8 cellular contexts compared by ENCODE assay signal in the genomic region with DNA sequence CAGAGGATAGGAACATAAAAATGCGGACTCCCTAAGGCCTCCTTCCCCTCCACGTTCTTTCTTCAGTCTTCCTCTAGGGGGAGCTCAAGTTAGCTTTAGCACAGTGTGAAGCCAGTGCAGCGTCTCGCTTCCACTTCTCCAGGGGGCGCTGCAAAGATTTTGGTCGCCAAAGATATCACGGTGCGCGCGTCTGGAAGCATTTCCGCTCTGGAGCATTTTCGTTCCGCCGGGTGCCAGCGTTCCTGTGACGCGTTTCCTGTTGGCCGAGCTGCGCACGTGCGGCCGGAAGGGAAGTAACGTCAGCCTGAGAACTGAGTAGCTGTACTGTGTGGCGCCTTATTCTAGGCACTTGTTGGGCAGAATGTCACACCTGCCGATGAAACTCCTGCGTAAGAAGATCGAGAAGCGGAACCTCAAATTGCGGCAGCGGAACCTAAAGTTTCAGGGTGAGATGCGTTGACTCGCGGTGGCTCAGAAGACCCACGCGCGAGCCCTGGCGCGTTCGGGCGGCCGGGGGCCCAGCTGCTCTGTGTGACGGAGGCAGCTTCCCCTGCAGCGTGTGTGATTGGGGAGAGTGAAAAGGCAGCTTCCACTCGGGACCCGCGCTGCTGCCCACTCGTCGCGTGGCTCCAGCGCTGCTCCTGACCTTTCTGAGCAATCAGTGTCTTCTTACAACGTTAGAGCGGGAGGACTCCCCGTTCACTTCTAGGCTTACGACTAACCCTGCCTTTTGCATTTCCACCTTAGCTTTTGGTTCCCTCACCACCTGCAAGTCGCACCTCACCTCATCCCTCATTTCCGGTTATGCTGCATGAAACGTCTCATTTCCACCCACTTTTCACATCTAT.
A peak's percentile ranks its signal among the peaks of the same experiment; 100 is the strongest.
DNase-seq lines count a peak whose midpoint lies in the region; ATAC-seq and TF ChIP-seq lines count a peak whose summit lies in the region.

Gene DDX18, plus strand, starts transcription at position 275 of the 848 bp plus-strand sequence. Its CDS starts 87 bp downstream, at position 362.

- ATAC-seq in GM18909 (IDR thresholded peaks at IDR 0.05; ENCODE audit: poor library complexity, unreplicated experiment) (peak; percentile 98), HG03196 (IDR thresholded peaks at IDR 0.05; ENCODE audit: unreplicated experiment) (peak; percentile 97)
- peak; percentile 91 for ATAC-seq in central memory CD8-positive, alpha-beta T cell (replicated peaks; ENCODE audit: extremely low read depth, poor library complexity, severe bottlenecking)

- peaks cover 36% of the 10 kb centered on the region for H3K36me3 Mint-ChIP-seq in central memory CD8-positive, alpha-beta T cell (ENCODE audit: insufficient read depth)

- H3K27ac Mint-ChIP-seq in central memory CD8-positive, alpha-beta T cell (ENCODE audit: low read depth) = peak within 1 kb of the TSS; percentile 97

- peaks cover 39% of the 10 kb centered on the region for H3K4me1 Mint-ChIP-seq in central memory CD8-positive, alpha-beta T cell

- DNase-seq in AG09309 (ENCODE audit: low read depth) = peak; percentile 86
- peak; percentile 99 for DNase-seq in NCI-H345 (lab: John Stamatoyannopoulos, UW)
- DNase-seq in activated CD4-positive, CD25-positive, alpha-beta regulatory T cell (lab: John Stamatoyannopoulos, UW) = peak; percentile 88 to 97 (median 94)
- DNase-seq in central memory CD8-positive, alpha-beta T cell (ENCODE audit: low spot score in 2 of 2) = peak; percentile 95 to 97
- peak; percentile 97 for DNase-seq in iris pigment epithelial cell (ENCODE audit: low read depth)
- DNase-seq in stimulated activated CD4-positive, alpha-beta T cell treated with anti-CD3 and anti-CD28 coated beads, Interleukin-12 subunit alpha, Interleukin-12 subunit beta, amount 100 ng/mL, for 4 hours = peak; percentile 94

- H3K27me3 Mint-ChIP-seq in central memory CD8-positive, alpha-beta T cell = no peaks in the 10 kb centered on the region

- peak; percentile 100 for TF ChIP-seq CTCF in AG09309 (IDR thresholded peaks at IDR 0.05; ENCODE audit: control insufficient read depth, insufficient read depth, low read depth, low read length, missing control alignments)

- H3K4me3 ChIP-seq in AG09309 (ENCODE audit: control insufficient read depth, low read depth, low read length) = peak within 1 kb of the TSS; percentile 73

- no peaks in the 10 kb centered on the region for H3K9me3 Mint-ChIP-seq in central memory CD8-positive, alpha-beta T cell

- H3K4me3 Mint-ChIP-seq in central memory CD8-positive, alpha-beta T cell = peak within 1 kb of the TSS; percentile 88

Comparison
In these comparisons a context has a peak if more than half of its experiments do, and no peak if none do; other contexts are left out.
1. Peak in every context shown above with its lines: DNase-seq, ATAC-seq and H3K4me3 ChIP-seq.